Comparison of ENCODE assay signal across 8 cellular contexts in the genomic region with DNA sequence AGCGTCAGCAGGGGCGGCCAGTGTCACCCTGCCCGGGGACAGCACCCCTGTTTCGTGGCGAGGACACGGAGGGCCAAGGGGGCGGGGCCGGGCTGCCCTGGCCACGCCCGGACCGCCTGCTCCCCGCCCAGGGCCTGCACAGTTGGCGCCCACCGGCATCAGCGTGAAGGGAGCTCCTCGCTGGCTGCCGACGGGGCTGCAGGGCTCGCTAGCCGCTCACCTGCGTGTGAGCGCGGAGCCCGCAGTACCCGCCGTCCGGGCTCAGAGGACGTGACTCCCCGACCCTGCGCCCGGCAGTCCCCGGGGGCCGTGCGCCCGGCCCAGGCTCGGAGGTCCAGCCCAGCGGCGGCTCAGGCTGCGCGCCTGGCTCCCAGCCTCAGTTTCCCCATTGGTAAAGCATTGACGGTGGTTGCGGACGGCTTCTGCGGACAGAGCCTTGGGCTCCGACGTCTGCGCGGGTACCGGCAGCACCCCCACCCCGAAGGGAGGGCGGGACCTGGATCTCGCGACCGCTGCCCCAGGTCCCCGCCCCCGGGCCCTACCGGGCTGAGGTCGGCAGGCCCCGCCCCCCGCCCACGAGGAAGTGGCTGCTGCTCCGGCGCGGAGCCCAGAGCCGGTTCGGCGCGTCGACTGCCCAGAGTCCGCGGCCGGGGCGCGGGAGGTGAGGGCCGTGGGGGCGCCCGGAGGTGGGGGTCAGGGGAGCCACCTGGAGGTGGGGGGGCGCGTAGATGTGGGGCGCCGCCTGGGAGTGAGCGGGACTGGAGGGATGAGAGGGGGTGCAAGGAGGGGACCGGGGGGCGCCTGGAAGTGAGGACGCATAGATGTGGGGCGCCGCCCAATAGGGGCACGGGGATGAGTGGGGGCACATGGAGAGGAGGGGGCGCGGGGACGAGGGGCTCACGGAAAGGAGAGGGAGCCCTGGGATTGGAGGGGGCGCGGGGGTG. TPM values are rescaled to one million over a fixed set of nuclear protein-coding genes. Genes with fewer than 3 reads are reported as not detected.
DNase-seq lines count a peak whose midpoint lies in the region; ATAC-seq and TF ChIP-seq lines count a peak whose summit lies in the region.

A gene (plus strand): TSS at position 610 of the 944 bp plus-strand sequence. CDS start 10,985 bp downstream, outside the sequence.

- peak; percentile 64 for ATAC-seq in HG02759 (IDR thresholded peaks at IDR 0.05; ENCODE audit: unreplicated experiment)

- peaks cover 36% of the 10 kb centered on the region for H3K4me1 Mint-ChIP-seq in chondrocyte (ENCODE audit: low read depth)

- TF ChIP-seq CTCF in chondrocyte (IDR thresholded peaks at IDR 0.05), result no peak

- peak within 1 kb of the TSS; percentile 68 for H3K4me3 Mint-ChIP-seq in chondrocyte (ENCODE audit: unreplicated experiment)

- peak within 1 kb of the TSS; percentile 81 for H3K27ac Mint-ChIP-seq in chondrocyte (ENCODE audit: unreplicated experiment)

- H3K36me3 Mint-ChIP-seq in chondrocyte (ENCODE audit: low read depth), result peaks cover 4% of the 10 kb centered on the region

- H3K9me3 Mint-ChIP-seq in chondrocyte (ENCODE audit: low read depth), result no peaks in the 10 kb centered on the region

- DNase-seq in NCI-H510A (lab: John Stamatoyannopoulos, UW) (peak; percentile 54), NCI-H510A treated with DMSO at 0.1 percent for 48 hours (lab: John Stamatoyannopoulos, UW) (no peak), NCI-H1930 (lab: John Stamatoyannopoulos, UW) (peak; percentile 73 to 76), chondrocyte (ENCODE audit: low spot score) (no peak), left kidney (ENCODE audit: low read depth, low spot score) (peak; percentile 78)
- DNase-seq in activated CD4-positive, CD25-positive, alpha-beta regulatory T cell treated with anti-CD3 and anti-CD28 coated beads, Interleukin-2, amount 50 U/mL, for 72 hours, result peak; percentile 81
- DNase-seq in stimulated activated CD4-positive, alpha-beta T cell treated with anti-CD3 and anti-CD28 coated beads, Interleukin-4, amount 100 ng/mL, for 1 hour, result peak; percentile 90

- H3K27me3 Mint-ChIP-seq in chondrocyte (ENCODE audit: low read depth), result no peaks in the 10 kb centered on the region

RNA-seq across cellular contexts. Expression of the gene that starts here (rescaled TPM):
- 120 to 134 TPM (median 130 TPM) in 3 replicates for total RNA-seq in chondrocyte

Comparison
In these comparisons a context has a peak if more than half of its experiments do, and no peak if none do; other contexts are left out.
1. DNase-seq: peak in NCI-H510A (single experiment), NCI-H1930 (2 of 2), activated CD4-positive, CD25-positive, alpha-beta regulatory T cell treated with anti-CD3 and anti-CD28 coated beads, Interleukin-2, amount 50 U/mL, for 72 hours (single experiment), left kidney (single experiment) and stimulated activated CD4-positive, alpha-beta T cell treated with anti-CD3 and anti-CD28 coated beads, Interleukin-4, amount 100 ng/mL, for 1 hour (single experiment); none in NCI-H510A treated with DMSO at 0.1 percent for 48 hours (single experiment) and chondrocyte (single experiment).